ENCODE assay signal across 18 cellular contexts in the genomic region with DNA sequence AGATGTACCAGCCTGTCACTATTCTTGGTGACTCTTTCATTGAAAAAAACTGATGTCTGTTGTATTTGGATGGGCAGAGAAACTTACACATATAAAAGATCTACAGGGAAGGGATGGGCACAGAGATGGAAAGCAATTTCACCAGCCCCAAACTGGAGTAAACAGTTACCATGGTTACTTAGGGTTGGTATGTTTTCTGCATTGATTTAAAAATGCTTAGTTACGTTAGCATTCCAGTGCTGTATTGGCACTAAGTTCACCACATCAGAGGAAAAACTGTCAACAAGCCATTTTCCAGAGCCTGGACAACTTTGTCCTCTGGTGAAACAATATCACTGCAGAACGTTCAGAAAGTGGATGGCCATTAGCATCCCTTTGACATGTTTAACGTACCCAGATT. TPM values are rescaled to one million over a fixed set of nuclear protein-coding genes. Genes with fewer than 3 reads are reported as not detected.
DNase-seq lines count a peak whose midpoint lies in the region; ATAC-seq, FAIRE-seq and TF ChIP-seq lines count a peak whose summit lies in the region.
"Had no signal": no experiment of that assay in that cellular context is flagged by ENCODE, and none has a peak within 500 bp of the region (broad histone marks: within the 10 kb centered on the region; RNA-seq: fewer than 3 reads in every experiment).

No MANE protein-coding gene starts in this region.

- in situ Hi-C loops in HepG2 (cut with HindIII; ENCODE audit: extremely low pct_ligation_motif_present, low pct_unique_long_range_greater_than_20kb), result no loop called here

- H3K4me2 ChIP-seq in HepG2 (ENCODE audit: low read depth, low read length), result 0 out of 2 replicates have a peak overlapping the region, but pooled peaks have one; percentile 4

- H3K79me2 ChIP-seq in HepG2 (ENCODE audit: insufficient read depth, low read length), result no peaks in the 10 kb centered on the region

- peak overlapping the region; percentile 60 for H3K27ac ChIP-seq in HepG2 (ENCODE audit: extremely low read length, insufficient read depth, low read length)
- H3K27ac ChIP-seq: thoracic aorta had no signal

- no peak for TF ChIP-seq RAD21 in HepG2 (CRISPR knock-in tag; IDR thresholded peaks at IDR 0.05)

- DNase-seq in AG08395 (ENCODE audit: low spot score), result peak; percentile 55
- peak; percentile 56 for DNase-seq in NCI-H226
- no peak for DNase-seq in chondrocyte (ENCODE audit: low spot score)
- peak; percentile 17 for DNase-seq in HepG2 (ENCODE audit: low spot score)
- no peak for DNase-seq in NCI-H2107 (lab: John Stamatoyannopoulos, UW)
- no peak for DNase-seq in NCI-H748 (lab: John Stamatoyannopoulos, UW; ENCODE audit: unreplicated experiment)
- no peak for DNase-seq in D341Med (ENCODE audit: low spot score)
- no peak for DNase-seq in SKM-1 (lab: John Stamatoyannopoulos, UW; ENCODE audit: unreplicated experiment)
- DNase-seq: activated CD4-positive, alpha-beta T cell treated with anti-CD3 and anti-CD28 coated beads for 36 hours; hippocampal formation; MG63; NCI-H2081; NCI-H774; T-helper 17 cell had no signal

- no TSS peak for BruUV-seq in HepG2 (replicated peaks; lab: Mats Ljungman, UMichigan)

- H3K36me3 Mint-ChIP-seq in chondrocyte (ENCODE audit: low read depth), result no peaks in the 10 kb centered on the region

- no peak overlapping the region for H3K9ac ChIP-seq in HepG2 (ENCODE audit: insufficient read depth, low read depth, low read length)

- POLR2A ChIA-PET in HepG2 (lab: Yijun Ruan, JAX), result no interaction called here

- TF ChIP-seq CTCF in chondrocyte (IDR thresholded peaks at IDR 0.05), result no peak
- TF ChIP-seq CTCF in HepG2 (CRISPR knock-in tag; IDR thresholded peaks at IDR 0.05), result no peak

- TF ChIP-seq EP300 in HepG2 (IDR thresholded peaks at IDR 0.05; ENCODE audit: low read depth in 2 of 2, low read length in 2 of 2) (no peak), HepG2 (CRISPR knock-in tag; IDR thresholded peaks at IDR 0.05; ENCODE audit: borderline replicate concordance) (no peak)

- CTCF ChIA-PET in HepG2 (lab: Yijun Ruan, JAX; ENCODE audit: low intra/inter-chr PET ratio, low total read pairs), result no interaction called here

- FAIRE-seq in HepG2 (lab: Jason Lieb, UNC), result no peak
- FAIRE-seq: endometrium had no signal

- H3K27me3 Mint-ChIP-seq in chondrocyte (ENCODE audit: low read depth), result no peaks in the 10 kb centered on the region
- H3K27me3 Mint-ChIP-seq: activated CD4-positive, alpha-beta T cell treated with anti-CD3 and anti-CD28 coated beads for 36 hours; activated naive CD4-positive, alpha-beta T cell treated with anti-CD3 and anti-CD28 coated beads, Interleukin-2, amount 50 U/mL, for 24 hours had no signal

- no peaks in the 10 kb centered on the region for H4K20me1 ChIP-seq in HepG2 (ENCODE audit: insufficient read depth, low read length)

- no peaks in the 10 kb centered on the region for H3K36me3 ChIP-seq in HepG2 (replicated peaks in 1 of 2; ENCODE audit: control insufficient read depth in 1 of 2, insufficient read depth in 2 of 2, low read length in 2 of 2)
- H3K36me3 ChIP-seq: MG63, thoracic aorta had no signal

- TF ChIP-seq POLR2A in HepG2 (IDR thresholded peaks at IDR 0.05; ENCODE audit: insufficient read depth in 1 of 2, low read depth in 2 of 2, low read length in 2 of 2), result no peak

- peak overlapping the region; percentile 15 for H3K27ac Mint-ChIP-seq in chondrocyte (ENCODE audit: unreplicated experiment)
- H3K27ac Mint-ChIP-seq: activated CD4-positive, alpha-beta T cell treated with anti-CD3 and anti-CD28 coated beads for 36 hours; activated naive CD4-positive, alpha-beta T cell treated with anti-CD3 and anti-CD28 coated beads, Interleukin-2, amount 50 U/mL, for 24 hours; T-helper 17 cell had no signal

- ATAC-seq in HepG2, result peak; percentile 89
- ATAC-seq: activated CD4-positive, alpha-beta T cell treated with anti-CD3 and anti-CD28 coated beads for 36 hours; T-helper 17 cell had no signal

- H3K9me3 ChIP-seq in HepG2 (ENCODE audit: low read length), result no peaks in the 10 kb centered on the region
- H3K9me3 ChIP-seq: MG63, thoracic aorta had no signal

- H3K4me1 Mint-ChIP-seq in chondrocyte (ENCODE audit: low read depth), result peaks cover 12% of the 10 kb centered on the region
- H3K4me1 Mint-ChIP-seq: central memory CD8-positive, alpha-beta T cell had no signal

- no peak overlapping the region for H3K4me3 ChIP-seq in HepG2 (replicated peaks in 1 of 3; ENCODE audit: insufficient read depth in 1 of 3, low read depth in 2 of 3, low read length in 3 of 3)
- H3K4me3 ChIP-seq: MG63, thoracic aorta had no signal

- intact Hi-C loops in HepG2 (cut with micrococcal nuclease; ENCODE audit: unreplicated experiment), result no loop called here

- H2AFZ ChIP-seq in HepG2 (ENCODE audit: low read length), result no peak overlapping the region

- H3K4me1 ChIP-seq in HepG2 (ENCODE audit: insufficient read depth, low read length), result peaks cover 32% of the 10 kb centered on the region

- no peaks in the 10 kb centered on the region for H3K9me3 Mint-ChIP-seq in chondrocyte (ENCODE audit: low read depth)
- H3K9me3 Mint-ChIP-seq: activated naive CD4-positive, alpha-beta T cell treated with anti-CD3 and anti-CD28 coated beads, Interleukin-2, amount 50 U/mL, for 24 hours; central memory CD8-positive, alpha-beta T cell had no signal

- H3K27me3 ChIP-seq in HepG2 (ENCODE audit: control insufficient read depth in 1 of 2, insufficient read depth in 2 of 2, low read length in 2 of 2), result no peaks in the 10 kb centered on the region
- H3K27me3 ChIP-seq: MG63 had no signal

- 17% methylated on average over 3 of the region's 3 CpGs for WGBS in HepG2 (ENCODE audit: low lambda C conversion rate)

- H3K4me3 Mint-ChIP-seq in chondrocyte (ENCODE audit: unreplicated experiment), result no peak overlapping the region
- H3K4me3 Mint-ChIP-seq: activated CD4-positive, alpha-beta T cell treated with anti-CD3 and anti-CD28 coated beads for 36 hours; activated naive CD4-positive, alpha-beta T cell treated with anti-CD3 and anti-CD28 coated beads, Interleukin-2, amount 50 U/mL, for 24 hours; central memory CD8-positive, alpha-beta T cell; T-helper 17 cell had no signal

TF ChIP-seq in HepG2, 621 proteins besides CTCF, POLR2A, EP300 and RAD21 (continues in another document):
- TF ChIP-seq CHCHD3 (CRISPR knock-in tag; IDR thresholded peaks at IDR 0.05) (no peak), ZNF605 (CRISPR knock-in tag; IDR thresholded peaks at IDR 0.05) (no peak), U2AF1 (optimal IDR thresholded peaks at IDR 0.05; ENCODE audit: low read depth, low read length) (no peak), GATA4 (IDR thresholded peaks at IDR 0.05; ENCODE audit: borderline replicate concordance, low read depth) (no peak)
- TF ChIP-seq, protein P1, sequence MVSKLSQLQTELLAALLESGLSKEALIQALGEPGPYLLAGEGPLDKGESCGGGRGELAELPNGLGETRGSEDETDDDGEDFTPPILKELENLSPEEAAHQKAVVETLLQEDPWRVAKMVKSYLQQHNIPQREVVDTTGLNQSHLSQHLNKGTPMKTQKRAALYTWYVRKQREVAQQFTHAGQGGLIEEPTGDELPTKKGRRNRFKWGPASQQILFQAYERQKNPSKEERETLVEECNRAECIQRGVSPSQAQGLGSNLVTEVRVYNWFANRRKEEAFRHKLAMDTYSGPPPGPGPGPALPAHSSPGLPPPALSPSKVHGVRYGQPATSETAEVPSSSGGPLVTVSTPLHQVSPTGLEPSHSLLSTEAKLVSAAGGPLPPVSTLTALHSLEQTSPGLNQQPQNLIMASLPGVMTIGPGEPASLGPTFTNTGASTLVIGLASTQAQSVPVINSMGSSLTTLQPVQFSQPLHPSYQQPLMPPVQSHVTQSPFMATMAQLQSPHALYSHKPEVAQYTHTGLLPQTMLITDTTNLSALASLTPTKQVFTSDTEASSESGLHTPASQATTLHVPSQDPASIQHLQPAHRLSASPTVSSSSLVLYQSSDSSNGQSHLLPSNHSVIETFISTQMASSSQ (IDR thresholded peaks at IDR 0.05; ENCODE audit: low read depth), result no peak
- TF ChIP-seq, protein P1 (CRISPR knock-in tag; IDR thresholded peaks at IDR 0.05; ENCODE audit: borderline replicate concordance), result no peak

RNA-seq across cellular contexts. Expression of gene MARCHF3, which starts 28.0 kb away (rescaled TPM):
- total RNA-seq in chondrocyte (1.5 to 2.2 TPM (median 2.0 TPM) in 3 replicates), HepG2 (2016; rRNA removed; fragmentation: Illumina TruSeq; extraction: Trizol) (9.0 and 11.9 TPM in 2 replicates)
- total RNA-seq in HepG2 (2016; cell fraction: cytosol; rRNA removed; fragmentation: Illumina TruSeq; extraction: Trizol; ENCODE audit: low read depth), result 16.8 and 18.3 TPM in 2 replicates
- total RNA-seq in HepG2 (2016; cell fraction: insoluble cytoplasmic fraction; rRNA removed; fragmentation: Illumina TruSeq; extraction: Trizol), result 10.2 and 12.7 TPM in 2 replicates
- 20.1 and 23.6 TPM in 2 replicates for total RNA-seq in HepG2 (2016; cell fraction: membrane; rRNA removed; fragmentation: Illumina TruSeq; extraction: Trizol)
- 8.5 and 10.1 TPM in 2 replicates for total RNA-seq in HepG2 (2016; cell fraction: nucleus; rRNA removed; fragmentation: Illumina TruSeq; extraction: Trizol)
- polyA plus RNA-seq in HepG2 (2011; rRNA removed), result 4.3 and 4.8 TPM in 2 replicates
- polyA plus RNA-seq in HepG2 (2011; cell fraction: cytosol; rRNA removed), result 3.3 and 4.3 TPM in 2 replicates
- polyA plus RNA-seq in HepG2 (2011; cell fraction: nucleus; rRNA removed), result 2.8 and 3.5 TPM in 2 replicates
- polyA plus RNA-seq in HepG2 (2012), result 1.4 and 3.0 TPM in 2 replicates
- polyA plus RNA-seq in HepG2 (2016; cell fraction: cytosol; fragmentation: Illumina TruSeq; extraction: Trizol; ENCODE audit: low read depth), result 10.2 and 16.4 TPM in 2 replicates
- 8.3 and 11.1 TPM in 2 replicates for polyA plus RNA-seq in HepG2 (2016; cell fraction: insoluble cytoplasmic fraction; fragmentation: Illumina TruSeq; extraction: Trizol; ENCODE audit: low read depth)
- 17.2 and 19.6 TPM in 2 replicates for polyA plus RNA-seq in HepG2 (2016; cell fraction: membrane; fragmentation: Illumina TruSeq; extraction: Trizol; ENCODE audit: low read depth)
- 6.8 and 8.9 TPM in 2 replicates for polyA plus RNA-seq in HepG2 (2016; cell fraction: nucleus; fragmentation: Illumina TruSeq; extraction: Trizol; ENCODE audit: insufficient read depth, low read depth)
- polyA minus RNA-seq in HepG2 (2011; rRNA and poly(A)+ RNA removed; ENCODE audit: low replicate concordance), result 1.9 and 10.3 TPM in 2 replicates
- 1.4 and 3.9 TPM in 2 replicates for polyA minus RNA-seq in HepG2 (2011; cell fraction: cytosol; rRNA and poly(A)+ RNA removed)
- polyA minus RNA-seq in HepG2 (2011; cell fraction: nucleus; rRNA and poly(A)+ RNA removed), result 4.5 and 7.2 TPM in 2 replicates

Comparison
In these comparisons a context has a peak if more than half of its experiments do, and no peak if none do; other contexts are left out.
1. DNase-seq: peak in AG08395 (single experiment), NCI-H226 (single experiment) and HepG2 (single experiment); none in chondrocyte (single experiment), NCI-H2107 (single experiment), NCI-H748 (single experiment), D341Med (single experiment) and SKM-1 (single experiment).